Comparison of ENCODE assay signal across 1 cellular context in the genomic region with DNA sequence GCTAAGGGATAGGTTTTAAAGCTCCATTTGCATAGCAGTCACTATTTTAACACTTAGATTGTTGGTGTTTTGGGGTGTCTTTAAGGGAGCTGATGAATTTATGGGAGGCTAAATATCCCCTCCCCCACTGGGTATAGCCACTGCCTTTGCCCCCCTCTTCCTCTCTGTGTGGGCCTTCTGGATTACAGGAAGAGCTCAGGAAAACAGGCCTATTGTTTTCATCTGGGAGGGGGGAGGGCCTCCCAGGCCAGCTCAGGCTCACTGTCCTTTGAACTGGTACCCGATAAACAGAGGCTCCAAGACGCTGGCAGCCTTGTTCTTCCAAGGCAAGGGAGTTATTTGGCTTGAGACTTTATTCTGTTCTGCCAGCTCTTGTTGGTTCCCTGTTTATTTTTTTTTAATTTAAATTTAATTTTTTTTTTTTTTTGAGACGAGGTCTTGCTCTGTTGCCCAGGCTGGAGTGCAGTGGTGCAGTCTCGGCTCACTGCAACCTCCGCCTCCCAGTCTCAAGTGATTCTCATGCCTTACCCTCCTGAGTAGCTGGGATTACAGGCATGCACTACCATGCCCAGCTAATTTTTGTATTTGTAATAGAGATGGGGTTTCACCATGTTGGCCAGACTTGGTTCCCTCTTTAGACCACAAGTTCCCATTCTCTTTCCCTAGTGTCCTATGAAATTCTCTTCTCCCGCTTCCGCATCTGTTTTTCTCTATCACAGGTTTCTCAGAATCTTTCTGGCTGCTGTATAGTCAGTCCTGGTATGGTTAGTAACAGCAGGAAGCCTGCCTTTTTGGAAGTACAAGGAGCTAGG.
TF ChIP-seq lines count a peak whose summit lies in the region.

No MANE protein-coding gene starts in this region.

TF ChIP-seq in HepG2, 621 proteins besides CTCF, POLR2A, EP300 and RAD21 (continued from another document and continues in another):
- TF ChIP-seq, protein P1, sequence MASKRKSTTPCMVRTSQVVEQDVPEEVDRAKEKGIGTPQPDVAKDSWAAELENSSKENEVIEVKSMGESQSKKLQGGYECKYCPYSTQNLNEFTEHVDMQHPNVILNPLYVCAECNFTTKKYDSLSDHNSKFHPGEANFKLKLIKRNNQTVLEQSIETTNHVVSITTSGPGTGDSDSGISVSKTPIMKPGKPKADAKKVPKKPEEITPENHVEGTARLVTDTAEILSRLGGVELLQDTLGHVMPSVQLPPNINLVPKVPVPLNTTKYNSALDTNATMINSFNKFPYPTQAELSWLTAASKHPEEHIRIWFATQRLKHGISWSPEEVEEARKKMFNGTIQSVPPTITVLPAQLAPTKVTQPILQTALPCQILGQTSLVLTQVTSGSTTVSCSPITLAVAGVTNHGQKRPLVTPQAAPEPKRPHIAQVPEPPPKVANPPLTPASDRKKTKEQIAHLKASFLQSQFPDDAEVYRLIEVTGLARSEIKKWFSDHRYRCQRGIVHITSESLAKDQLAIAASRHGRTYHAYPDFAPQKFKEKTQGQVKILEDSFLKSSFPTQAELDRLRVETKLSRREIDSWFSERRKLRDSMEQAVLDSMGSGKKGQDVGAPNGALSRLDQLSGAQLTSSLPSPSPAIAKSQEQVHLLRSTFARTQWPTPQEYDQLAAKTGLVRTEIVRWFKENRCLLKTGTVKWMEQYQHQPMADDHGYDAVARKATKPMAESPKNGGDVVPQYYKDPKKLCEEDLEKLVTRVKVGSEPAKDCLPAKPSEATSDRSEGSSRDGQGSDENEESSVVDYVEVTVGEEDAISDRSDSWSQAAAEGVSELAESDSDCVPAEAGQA (IDR thresholded peaks at IDR 0.05; ENCODE audit: low read depth) = 0 out of 2 replicates have a peak, but pooled peaks have one; percentile 44
- TF ChIP-seq, protein P1 (CRISPR knock-in tag; IDR thresholded peaks at IDR 0.05; ENCODE audit: borderline replicate concordance) = no peak
- TF ChIP-seq SOX5 (CRISPR knock-in tag; IDR thresholded peaks at IDR 0.05; ENCODE audit: borderline replicate concordance) (peak; percentile 96), ZNF788 (CRISPR knock-in tag; IDR thresholded peaks at IDR 0.05; ENCODE audit: borderline replicate concordance) (peak; percentile 83; the same call in 1 of the 2 replicates), HHEX (CRISPR knock-in tag; IDR thresholded peaks at IDR 0.05) (no peak), NFATC3 (CRISPR knock-in tag; IDR thresholded peaks at IDR 0.05) (no peak), FOXP1 (IDR thresholded peaks at IDR 0.05) (no peak), FOXP1 (CRISPR knock-in tag; IDR thresholded peaks at IDR 0.05) (peak; percentile 84), HDAC2 (CRISPR knock-in tag; IDR thresholded peaks at IDR 0.05) (0 out of 2 replicates have a peak, but pooled peaks have one; percentile 53), GATA4 (IDR thresholded peaks at IDR 0.05; ENCODE audit: borderline replicate concordance, low read depth) (no peak), PCBP1 (IDR thresholded peaks at IDR 0.05; ENCODE audit: borderline replicate concordance, low read depth, low read length) (no peak), ZNF431 (CRISPR knock-in tag; IDR thresholded peaks at IDR 0.05; ENCODE audit: borderline replicate concordance, low read depth) (peak; percentile 51; the same call in 1 of the 2 replicates), FOXA3 (CRISPR knock-in tag; IDR thresholded peaks at IDR 0.05) (peak; percentile 44), RARG (CRISPR knock-in tag; IDR thresholded peaks at IDR 0.05; ENCODE audit: low read depth) (no peak), ELF1 (CRISPR knock-in tag; IDR thresholded peaks at IDR 0.05) (peak; percentile 75), ZNF605 (CRISPR knock-in tag; IDR thresholded peaks at IDR 0.05) (no peak), MAZ (IDR thresholded peaks at IDR 0.05; ENCODE audit: borderline replicate concordance, low read depth, low read length) (no peak), MAZ (CRISPR knock-in tag; IDR thresholded peaks at IDR 0.05; ENCODE audit: low read depth) (peak; percentile 68), FIP1L1 (IDR thresholded peaks at IDR 0.05; ENCODE audit: borderline replicate concordance, insufficient read depth, low read depth, low read length) (no peak), ZNF138 (CRISPR knock-in tag; IDR thresholded peaks at IDR 0.05; ENCODE audit: low read depth) (no peak), SAP130 (CRISPR knock-in tag; IDR thresholded peaks at IDR 0.05; ENCODE audit: low read depth) (peak; percentile 75), PHF21A (CRISPR knock-in tag; IDR thresholded peaks at IDR 0.05) (peak; percentile 85), NR2F2 (IDR thresholded peaks at IDR 0.05; ENCODE audit: borderline replicate concordance, low read depth) (no peak), NFKBIZ (CRISPR knock-in tag; IDR thresholded peaks at IDR 0.05) (no peak), ZNF264 (CRISPR knock-in tag; IDR thresholded peaks at IDR 0.05) (no peak), POGZ (CRISPR knock-in tag; IDR thresholded peaks at IDR 0.05) (no peak), MXD4 (CRISPR knock-in tag; IDR thresholded peaks at IDR 0.05) (no peak), KDM2A (CRISPR knock-in tag; IDR thresholded peaks at IDR 0.05; ENCODE audit: borderline replicate concordance, low read depth) (0 out of 2 replicates have a peak, but pooled peaks have one; percentile 15), HDAC1 (CRISPR knock-in tag; IDR thresholded peaks at IDR 0.05) (peak; percentile 71; the same call in 1 of the 2 replicates), SP140L (CRISPR knock-in tag; IDR thresholded peaks at IDR 0.05; ENCODE audit: borderline replicate concordance) (no peak), BRCA1 (CRISPR knock-in tag; IDR thresholded peaks at IDR 0.05) (no peak), MAF1 (CRISPR knock-in tag; IDR thresholded peaks at IDR 0.05; ENCODE audit: borderline replicate concordance) (no peak), ATF1 (CRISPR knock-in tag; IDR thresholded peaks at IDR 0.05) (no peak)
- TF ChIP-seq, protein P2, sequence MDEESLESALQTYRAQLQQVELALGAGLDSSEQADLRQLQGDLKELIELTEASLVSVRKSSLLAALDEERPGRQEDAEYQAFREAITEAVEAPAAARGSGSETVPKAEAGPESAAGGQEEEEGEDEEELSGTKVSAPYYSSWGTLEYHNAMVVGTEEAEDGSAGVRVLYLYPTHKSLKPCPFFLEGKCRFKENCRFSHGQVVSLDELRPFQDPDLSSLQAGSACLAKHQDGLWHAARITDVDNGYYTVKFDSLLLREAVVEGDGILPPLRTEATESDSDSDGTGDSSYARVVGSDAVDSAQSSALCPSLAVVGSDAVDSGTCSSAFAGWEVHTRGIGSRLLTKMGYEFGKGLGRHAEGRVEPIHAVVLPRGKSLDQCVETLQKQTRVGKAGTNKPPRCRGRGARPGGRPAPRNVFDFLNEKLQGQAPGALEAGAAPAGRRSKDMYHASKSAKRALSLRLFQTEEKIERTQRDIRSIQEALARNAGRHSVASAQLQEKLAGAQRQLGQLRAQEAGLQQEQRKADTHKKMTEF (CRISPR knock-in tag; IDR thresholded peaks at IDR 0.05) = peak; percentile 39; the same call in 1 of the 2 replicates
- TF ChIP-seq, protein P3, sequence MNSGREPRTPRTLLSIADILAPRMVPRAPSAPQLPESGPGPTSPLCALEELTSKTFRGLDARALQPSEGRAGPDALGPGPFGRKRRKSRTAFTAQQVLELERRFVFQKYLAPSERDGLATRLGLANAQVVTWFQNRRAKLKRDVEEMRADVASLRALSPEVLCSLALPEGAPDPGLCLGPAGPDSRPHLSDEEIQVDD (CRISPR knock-in tag; IDR thresholded peaks at IDR 0.05; ENCODE audit: borderline replicate concordance) = no peak
- TF ChIP-seq, protein P4, sequence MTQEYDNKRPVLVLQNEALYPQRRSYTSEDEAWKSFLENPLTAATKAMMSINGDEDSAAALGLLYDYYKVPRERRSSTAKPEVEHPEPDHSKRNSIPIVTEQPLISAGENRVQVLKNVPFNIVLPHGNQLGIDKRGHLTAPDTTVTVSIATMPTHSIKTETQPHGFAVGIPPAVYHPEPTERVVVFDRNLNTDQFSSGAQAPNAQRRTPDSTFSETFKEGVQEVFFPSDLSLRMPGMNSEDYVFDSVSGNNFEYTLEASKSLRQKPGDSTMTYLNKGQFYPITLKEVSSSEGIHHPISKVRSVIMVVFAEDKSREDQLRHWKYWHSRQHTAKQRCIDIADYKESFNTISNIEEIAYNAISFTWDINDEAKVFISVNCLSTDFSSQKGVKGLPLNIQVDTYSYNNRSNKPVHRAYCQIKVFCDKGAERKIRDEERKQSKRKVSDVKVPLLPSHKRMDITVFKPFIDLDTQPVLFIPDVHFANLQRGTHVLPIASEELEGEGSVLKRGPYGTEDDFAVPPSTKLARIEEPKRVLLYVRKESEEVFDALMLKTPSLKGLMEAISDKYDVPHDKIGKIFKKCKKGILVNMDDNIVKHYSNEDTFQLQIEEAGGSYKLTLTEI (CRISPR knock-in tag; conservative IDR thresholded peaks at IDR 0.05) = no peak
- TF ChIP-seq, protein P5, sequence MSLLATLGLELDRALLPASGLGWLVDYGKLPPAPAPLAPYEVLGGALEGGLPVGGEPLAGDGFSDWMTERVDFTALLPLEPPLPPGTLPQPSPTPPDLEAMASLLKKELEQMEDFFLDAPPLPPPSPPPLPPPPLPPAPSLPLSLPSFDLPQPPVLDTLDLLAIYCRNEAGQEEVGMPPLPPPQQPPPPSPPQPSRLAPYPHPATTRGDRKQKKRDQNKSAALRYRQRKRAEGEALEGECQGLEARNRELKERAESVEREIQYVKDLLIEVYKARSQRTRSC (CRISPR knock-in tag; IDR thresholded peaks at IDR 0.05; ENCODE audit: low read depth) = no peak
- TF ChIP-seq, protein P6, sequence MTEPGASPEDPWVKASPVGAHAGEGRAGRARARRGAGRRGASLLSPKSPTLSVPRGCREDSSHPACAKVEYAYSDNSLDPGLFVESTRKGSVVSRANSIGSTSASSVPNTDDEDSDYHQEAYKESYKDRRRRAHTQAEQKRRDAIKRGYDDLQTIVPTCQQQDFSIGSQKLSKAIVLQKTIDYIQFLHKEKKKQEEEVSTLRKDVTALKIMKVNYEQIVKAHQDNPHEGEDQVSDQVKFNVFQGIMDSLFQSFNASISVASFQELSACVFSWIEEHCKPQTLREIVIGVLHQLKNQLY (CRISPR knock-in tag; IDR thresholded peaks at IDR 0.05) = no peak
- TF ChIP-seq, protein P7, sequence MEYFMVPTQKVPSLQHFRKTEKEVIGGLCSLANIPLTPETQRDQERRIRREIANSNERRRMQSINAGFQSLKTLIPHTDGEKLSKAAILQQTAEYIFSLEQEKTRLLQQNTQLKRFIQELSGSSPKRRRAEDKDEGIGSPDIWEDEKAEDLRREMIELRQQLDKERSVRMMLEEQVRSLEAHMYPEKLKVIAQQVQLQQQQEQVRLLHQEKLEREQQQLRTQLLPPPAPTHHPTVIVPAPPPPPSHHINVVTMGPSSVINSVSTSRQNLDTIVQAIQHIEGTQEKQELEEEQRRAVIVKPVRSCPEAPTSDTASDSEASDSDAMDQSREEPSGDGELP (IDR thresholded peaks at IDR 0.05; ENCODE audit: borderline replicate concordance, low read depth) = peak; percentile 52; the same call in 1 of the 2 replicates
- TF ChIP-seq, protein P8, sequence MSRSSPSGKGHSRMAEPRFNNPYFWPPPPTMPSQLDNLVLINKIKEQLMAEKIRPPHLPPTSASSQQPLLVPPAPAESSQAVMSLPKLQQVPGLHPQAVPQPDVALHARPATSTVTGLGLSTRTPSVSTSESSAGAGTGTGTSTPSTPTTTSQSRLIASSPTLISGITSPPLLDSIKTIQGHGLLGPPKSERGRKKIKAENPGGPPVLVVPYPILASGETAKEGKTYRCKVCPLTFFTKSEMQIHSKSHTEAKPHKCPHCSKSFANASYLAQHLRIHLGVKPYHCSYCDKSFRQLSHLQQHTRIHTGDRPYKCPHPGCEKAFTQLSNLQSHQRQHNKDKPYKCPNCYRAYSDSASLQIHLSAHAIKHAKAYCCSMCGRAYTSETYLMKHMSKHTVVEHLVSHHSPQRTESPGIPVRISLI (CRISPR knock-in tag; IDR thresholded peaks at IDR 0.05; ENCODE audit: borderline replicate concordance) = no peak
- TF ChIP-seq, protein P9, sequence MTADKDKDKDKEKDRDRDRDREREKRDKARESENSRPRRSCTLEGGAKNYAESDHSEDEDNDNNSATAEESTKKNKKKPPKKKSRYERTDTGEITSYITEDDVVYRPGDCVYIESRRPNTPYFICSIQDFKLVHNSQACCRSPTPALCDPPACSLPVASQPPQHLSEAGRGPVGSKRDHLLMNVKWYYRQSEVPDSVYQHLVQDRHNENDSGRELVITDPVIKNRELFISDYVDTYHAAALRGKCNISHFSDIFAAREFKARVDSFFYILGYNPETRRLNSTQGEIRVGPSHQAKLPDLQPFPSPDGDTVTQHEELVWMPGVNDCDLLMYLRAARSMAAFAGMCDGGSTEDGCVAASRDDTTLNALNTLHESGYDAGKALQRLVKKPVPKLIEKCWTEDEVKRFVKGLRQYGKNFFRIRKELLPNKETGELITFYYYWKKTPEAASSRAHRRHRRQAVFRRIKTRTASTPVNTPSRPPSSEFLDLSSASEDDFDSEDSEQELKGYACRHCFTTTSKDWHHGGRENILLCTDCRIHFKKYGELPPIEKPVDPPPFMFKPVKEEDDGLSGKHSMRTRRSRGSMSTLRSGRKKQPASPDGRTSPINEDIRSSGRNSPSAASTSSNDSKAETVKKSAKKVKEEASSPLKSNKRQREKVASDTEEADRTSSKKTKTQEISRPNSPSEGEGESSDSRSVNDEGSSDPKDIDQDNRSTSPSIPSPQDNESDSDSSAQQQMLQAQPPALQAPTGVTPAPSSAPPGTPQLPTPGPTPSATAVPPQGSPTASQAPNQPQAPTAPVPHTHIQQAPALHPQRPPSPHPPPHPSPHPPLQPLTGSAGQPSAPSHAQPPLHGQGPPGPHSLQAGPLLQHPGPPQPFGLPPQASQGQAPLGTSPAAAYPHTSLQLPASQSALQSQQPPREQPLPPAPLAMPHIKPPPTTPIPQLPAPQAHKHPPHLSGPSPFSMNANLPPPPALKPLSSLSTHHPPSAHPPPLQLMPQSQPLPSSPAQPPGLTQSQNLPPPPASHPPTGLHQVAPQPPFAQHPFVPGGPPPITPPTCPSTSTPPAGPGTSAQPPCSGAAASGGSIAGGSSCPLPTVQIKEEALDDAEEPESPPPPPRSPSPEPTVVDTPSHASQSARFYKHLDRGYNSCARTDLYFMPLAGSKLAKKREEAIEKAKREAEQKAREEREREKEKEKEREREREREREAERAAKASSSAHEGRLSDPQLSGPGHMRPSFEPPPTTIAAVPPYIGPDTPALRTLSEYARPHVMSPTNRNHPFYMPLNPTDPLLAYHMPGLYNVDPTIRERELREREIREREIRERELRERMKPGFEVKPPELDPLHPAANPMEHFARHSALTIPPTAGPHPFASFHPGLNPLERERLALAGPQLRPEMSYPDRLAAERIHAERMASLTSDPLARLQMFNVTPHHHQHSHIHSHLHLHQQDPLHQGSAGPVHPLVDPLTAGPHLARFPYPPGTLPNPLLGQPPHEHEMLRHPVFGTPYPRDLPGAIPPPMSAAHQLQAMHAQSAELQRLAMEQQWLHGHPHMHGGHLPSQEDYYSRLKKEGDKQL (CRISPR knock-in tag; IDR thresholded peaks at IDR 0.05; ENCODE audit: low read depth) = no peak
